1 cellular context compared by ENCODE assay signal in genomic region chr19:45670670-45671453, GRCh38.
TF ChIP-seq lines count a peak whose summit lies in the region.

No MANE protein-coding gene starts in this region.

TF ChIP-seq in endothelial cell of umbilical vein, 7 proteins besides CTCF, POLR2A, EP300 and RAD21:
- no peak for TF ChIP-seq MAX (IDR thresholded peaks at IDR 0.05; ENCODE audit: insufficient read depth, insufficient read length)
